Comparison of ENCODE assay signal across 31 cellular contexts in the genomic region with DNA sequence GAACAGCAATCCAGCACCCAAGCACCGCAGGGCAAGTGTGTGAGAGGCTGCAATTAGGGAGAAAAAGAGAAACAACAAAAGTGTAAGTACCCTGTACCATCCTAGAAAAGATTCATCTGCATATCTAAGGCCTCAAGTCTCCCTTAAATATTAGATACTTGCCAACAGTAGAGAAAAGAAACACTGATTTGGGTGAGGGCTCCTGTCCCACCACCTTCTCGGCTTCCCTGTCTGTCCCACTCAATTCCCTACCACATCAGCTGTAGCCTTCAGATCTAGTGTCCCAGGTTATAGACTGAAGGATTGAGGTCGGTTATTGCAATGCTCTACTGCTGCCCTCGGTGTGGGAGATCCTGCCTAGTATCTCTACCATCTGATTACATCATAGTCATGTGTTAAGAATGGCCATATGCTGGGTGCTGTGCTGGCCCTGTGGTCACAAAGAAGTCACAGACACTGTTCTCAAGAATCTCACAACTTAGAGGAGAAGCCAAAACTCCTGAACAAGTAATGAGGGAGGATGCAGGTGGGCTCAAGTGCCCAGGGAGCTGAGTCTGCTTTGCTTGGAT. TPM values are rescaled to one million over a fixed set of nuclear protein-coding genes. Genes with fewer than 3 reads are reported as not detected.
DNase-seq lines count a peak whose midpoint lies in the region; ATAC-seq and TF ChIP-seq lines count a peak whose summit lies in the region.
"Had no signal": no experiment of that assay in that cellular context is flagged by ENCODE, and none has a peak within 500 bp of the region (broad histone marks: within the 10 kb centered on the region; RNA-seq: fewer than 3 reads in every experiment).

No MANE protein-coding gene starts in this region.

- H3K27ac ChIP-seq in esophagus muscularis mucosa (replicated peaks in 1 of 4): no peak overlapping the region
- H3K27ac ChIP-seq: thoracic aorta had no signal

- 24% methylated on average over 4 of the region's 4 CpGs for whole genome bisulfite sequencing in esophagus muscularis mucosa

- TF ChIP-seq CTCF in NB4 (IDR thresholded peaks at IDR 0.05; ENCODE audit: low read depth, low read length) (no peak), esophagus muscularis mucosa (IDR thresholded peaks at IDR 0.05) (no peak)

- TF ChIP-seq EP300 in esophagus muscularis mucosa (IDR thresholded peaks at IDR 0.05): no peak

- DNase-seq in A172 (ENCODE audit: low spot score) (peak; percentile 3), EH (ENCODE audit: low read depth) (peak; percentile 13), NB4 (ENCODE audit: low read depth) (peak; percentile 18), esophagus muscularis mucosa (ENCODE audit: extremely low spot score) (peak; percentile 60), dedifferentiated amniotic fluid mesenchymal stem cell (ENCODE audit: extremely low spot score) (no peak), iPS-NIHi11 (ENCODE audit: low spot score) (no peak), sciatic nerve (ENCODE audit: low spot score) (no peak)
- DNase-seq: activated B cell treated with CpG ODN at 0.5 μM for 24 hours; activated CD4-positive, alpha-beta memory T cell treated with anti-CD3 and anti-CD28 coated beads for 36 hours; activated CD8-positive, alpha-beta memory T cell treated with anti-CD3 and anti-CD28 coated beads, Interleukin-2, amount 50 U/mL, for 4 hours; activated naive CD4-positive, alpha-beta T cell treated with anti-CD3 and anti-CD28 coated beads, Interleukin-2, amount 50 U/mL, for 16 hours; amygdala; Calu3; effector memory CD8-positive, alpha-beta T cell; head of caudate nucleus; mammary epithelial cell; NCI-H1417 treated with DMSO at 0.1 percent for 48 hours; NCI-H2081; NCI-H345; NCI-H748 treated with DMSO at 0.1 percent for 48 hours; posterior cingulate gyrus; stimulated activated naive CD4-positive, alpha-beta T cell treated with Interleukin-2 at 50 U/mL for 16 hours; T1000 had no signal

- H3K4me3 ChIP-seq in NB4 (ENCODE audit: low read depth, low read length): no peak overlapping the region
- no peak overlapping the region for H3K4me3 ChIP-seq in esophagus muscularis mucosa
- H3K4me3 ChIP-seq: HAP-1, thoracic aorta had no signal

- intact Hi-C loops in esophagus muscularis mucosa (cut with DNase I): no loop called here
- intact Hi-C loops in sciatic nerve (cut with DNase I): no loop called here

- H3K4me1 ChIP-seq in esophagus muscularis mucosa: peaks cover 24 to 54% (median 52%) of the 10 kb centered on the region in 4 donors
- H3K4me1 ChIP-seq: HAP-1 had no signal

- H3K36me3 ChIP-seq in esophagus muscularis mucosa: no peaks in the 10 kb centered on the region
- H3K36me3 ChIP-seq: HAP-1, thoracic aorta had no signal

- peaks cover 3 to 100% (median 75%) of the 10 kb centered on the region in 4 donors for H3K27me3 ChIP-seq in esophagus muscularis mucosa

- ATAC-seq in sciatic nerve: no peak
- ATAC-seq: activated T-helper 17 cell treated with anti-CD3 and anti-CD28 coated beads, Interleukin-2, amount 50 U/mL, for 72 hours; effector memory CD8-positive, alpha-beta T cell had no signal

- TF ChIP-seq POLR2A in NB4 (IDR thresholded peaks at IDR 0.05; ENCODE audit: extremely low read depth, insufficient read length) (no peak), esophagus muscularis mucosa (IDR thresholded peaks at IDR 0.05; ENCODE audit: low read depth) (no peak)

- no peaks in the 10 kb centered on the region for H3K9me3 ChIP-seq in esophagus muscularis mucosa
- H3K9me3 ChIP-seq: HAP-1, thoracic aorta had no signal

RNA-seq across cellular contexts. Expression of a gene that starts 2.5 kb away (rescaled TPM):
- total RNA-seq in A172 (2014; rRNA removed; shearing (Covaris generic)): not detected in 2 replicates
- total RNA-seq in esophagus muscularis mucosa (not detected), sciatic nerve (not detected)
- total RNA-seq: activated B cell treated with CpG ODN at 0.5 μM for 24 hours, bronchial epithelial cell, Calu3, fibroblast of villous mesenchyme, mammary epithelial cell, MCF 10A, neural crest cell, OCI-LY7, thoracic aorta had no signal

RNA-seq across cellular contexts. Expression of a gene that starts 47.7 kb away (rescaled TPM):
- not detected in 2 replicates for total RNA-seq in A172 (2014; rRNA removed; shearing (Covaris generic))
- total RNA-seq in esophagus muscularis mucosa (not detected), sciatic nerve (not detected)
- total RNA-seq: activated B cell treated with CpG ODN at 0.5 μM for 24 hours; activated CD4-positive, alpha-beta memory T cell treated with anti-CD3 and anti-CD28 coated beads for 36 hours; activated T-helper 17 cell treated with anti-CD3 and anti-CD28 coated beads, Interleukin-2, amount 50 U/mL, for 72 hours; bronchial epithelial cell; Calu3; fibroblast of villous mesenchyme; mammary epithelial cell; MCF 10A; neural crest cell; OCI-LY7; thoracic aorta had no signal

RNA-seq across cellular contexts. Expression of a gene that starts 50.8 kb away (rescaled TPM):
- not detected in 2 replicates for total RNA-seq in A172 (2014; rRNA removed; shearing (Covaris generic))
- 1 to 10 TPM in 3 of 4 donors, under 1 TPM in 1; 0.98 to 7.9 (median 2.5) TPM for total RNA-seq in esophagus muscularis mucosa
- not detected for total RNA-seq in sciatic nerve
- total RNA-seq: activated B cell treated with CpG ODN at 0.5 μM for 24 hours; activated CD4-positive, alpha-beta memory T cell treated with anti-CD3 and anti-CD28 coated beads for 36 hours; activated T-helper 17 cell treated with anti-CD3 and anti-CD28 coated beads, Interleukin-2, amount 50 U/mL, for 72 hours; bronchial epithelial cell; Calu3; fibroblast of villous mesenchyme; mammary epithelial cell; MCF 10A; neural crest cell; OCI-LY7; thoracic aorta had no signal

Comparison
In these comparisons a context has a peak if more than half of its experiments do, and no peak if none do; other contexts are left out.
1. DNase-seq: peak in A172 (single experiment), EH (single experiment), NB4 (single experiment) and esophagus muscularis mucosa (single experiment); none in dedifferentiated amniotic fluid mesenchymal stem cell (single experiment), iPS-NIHi11 (single experiment) and sciatic nerve (single experiment).